Comparison of ENCODE assay signal across 25 cellular contexts in genomic region chr7:28993371-28993770, GRCh38. TPM values are rescaled to one million over a fixed set of nuclear protein-coding genes. Genes with fewer than 3 reads are reported as not detected.
"Had no signal": no experiment of that assay in that cellular context is flagged by ENCODE, and none has a peak within 500 bp of the region (broad histone marks: within the 10 kb centered on the region; RNA-seq: fewer than 3 reads in every experiment).

No MANE protein-coding gene starts in this region.

- H3K36me3 Mint-ChIP-seq: naive thymus-derived CD8-positive, alpha-beta T cell; stimulated activated naive B cell treated with anti-CD40 and anti-IgM and Interleukin-4, amounts not matched to agents 10 μg/mL and 1 μg/mL and 100 μg/mL, for 72 hours had no signal

- H3K27ac ChIP-seq: hepatocyte, left lung, lower lobe of right lung, ovary, skin epidermis, stomach, testis, thyroid gland, transverse colon, upper lobe of right lung had no signal

- H3K4me1 ChIP-seq: left lung, lower lobe of right lung, testis, upper lobe of right lung had no signal

- H3K4me3 Mint-ChIP-seq: naive thymus-derived CD8-positive, alpha-beta T cell; stimulated activated naive B cell treated with anti-CD40 and anti-IgM and Interleukin-4, amounts not matched to agents 10 μg/mL and 1 μg/mL and 100 μg/mL, for 72 hours had no signal

- H3K9me3 ChIP-seq: heart right ventricle, left lung, lower lobe of right lung, ovary, stomach, testis, thyroid gland, transverse colon, upper lobe of right lung had no signal

- DNase-seq: heart right ventricle; left cardiac atrium; left lung; lower lobe of right lung; mammary epithelial cell; mesenchymal stem cell; naive thymus-derived CD8-positive, alpha-beta T cell; ovary; retina; right cardiac atrium; stimulated activated CD4-positive, alpha-beta T cell treated with anti-CD3 and anti-CD28 coated beads, Interleukin-12 subunit alpha, Interleukin-12 subunit beta, amount 100 ng/mL, for 4 hours; stimulated activated CD4-positive, alpha-beta T cell treated with anti-CD3 and anti-CD28 coated beads, Interleukin-15, amount 100 ng/mL, for 24 hours; stimulated activated CD4-positive, alpha-beta T cell treated with anti-CD3 and anti-CD28 coated beads, Interleukin-2, amount 100 ng/mL, for 24 hours; stimulated activated CD4-positive, alpha-beta T cell treated with anti-CD3 and anti-CD28 coated beads, Interleukin-4, amount 100 ng/mL, for 1 hour; stimulated activated naive B cell treated with anti-CD40 and anti-IgM and Interleukin-4, amounts not matched to agents 10 μg/mL and 1 μg/mL and 100 μg/mL, for 72 hours; stimulated activated naive CD8-positive, alpha-beta T cell treated with anti-CD3 and anti-CD28 coated beads, Interleukin-15, Interleukin-2, amounts not matched to agents 100 U/mL and 50 U/mL, for 24 hours; stomach; testis; thyroid gland; transverse colon; upper lobe of right lung had no signal

- H3K36me3 ChIP-seq: heart right ventricle, left lung, lower lobe of right lung, ovary, stomach, thyroid gland, transverse colon, upper lobe of right lung had no signal

- ATAC-seq: heart right ventricle; left cardiac atrium; left lung; lower lobe of right lung; naive thymus-derived CD8-positive, alpha-beta T cell; right cardiac atrium; sciatic nerve; stimulated activated naive B cell treated with anti-CD40 and anti-IgM and Interleukin-4, amounts not matched to agents 10 μg/mL and 1 μg/mL and 100 μg/mL, for 72 hours; stimulated activated naive CD8-positive, alpha-beta T cell treated with anti-CD3 and anti-CD28 coated beads, Interleukin-15, Interleukin-2, amounts not matched to agents 100 U/mL and 50 U/mL, for 24 hours; upper lobe of right lung had no signal

- H3K4me1 Mint-ChIP-seq: naive thymus-derived CD8-positive, alpha-beta T cell; stimulated activated naive B cell treated with anti-CD40 and anti-IgM and Interleukin-4, amounts not matched to agents 10 μg/mL and 1 μg/mL and 100 μg/mL, for 72 hours had no signal

- H3K27me3 ChIP-seq: heart right ventricle, hepatocyte, left lung, ovary, stomach, testis, thyroid gland, transverse colon, upper lobe of right lung had no signal

- H3K4me3 ChIP-seq: heart right ventricle, hepatocyte, left lung, lower lobe of right lung, ovary, skin epidermis, stomach, testis, thyroid gland, transverse colon, upper lobe of right lung had no signal

- H3K27me3 Mint-ChIP-seq: progenitor cell of endocrine pancreas had no signal

- H3K9me3 Mint-ChIP-seq: naive thymus-derived CD8-positive, alpha-beta T cell; stimulated activated naive B cell treated with anti-CD40 and anti-IgM and Interleukin-4, amounts not matched to agents 10 μg/mL and 1 μg/mL and 100 μg/mL, for 72 hours had no signal

- H3K27ac Mint-ChIP-seq: naive thymus-derived CD8-positive, alpha-beta T cell; progenitor cell of endocrine pancreas; stimulated activated naive B cell treated with anti-CD40 and anti-IgM and Interleukin-4, amounts not matched to agents 10 μg/mL and 1 μg/mL and 100 μg/mL, for 72 hours had no signal

RNA-seq across cellular contexts. Expression of gene TRIL, which starts 35.2 kb away (rescaled TPM):
- total RNA-seq: naive thymus-derived CD8-positive, alpha-beta T cell had no signal
- polyA plus RNA-seq: naive thymus-derived CD8-positive, alpha-beta T cell had no signal
